Comparison of ENCODE assay signal across 1 cellular context in the genomic region with DNA sequence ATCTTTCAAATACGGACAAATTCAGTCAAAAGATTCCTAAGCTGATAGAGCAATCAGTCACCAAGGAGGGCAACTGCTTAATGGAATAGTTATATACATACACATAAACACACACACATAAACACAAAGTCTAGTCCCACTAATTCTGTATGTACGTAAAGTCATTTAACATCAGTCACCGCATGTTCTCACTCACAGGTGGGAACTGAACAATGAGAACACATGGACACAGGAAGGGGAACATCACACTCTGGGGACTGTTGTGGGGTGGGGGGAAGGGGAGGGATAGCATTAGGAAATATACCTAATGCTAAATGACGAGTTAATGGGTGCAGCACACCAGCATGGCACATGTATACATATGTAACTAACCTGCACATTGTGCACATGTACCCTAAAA.
TF ChIP-seq lines count a peak whose summit lies in the region.

No MANE protein-coding gene starts in this region.

TF ChIP-seq in HEK293, 187 proteins besides CTCF, POLR2A, EP300 and RAD21:
- TF ChIP-seq ZNF18 (tag by site-specific recombination; IDR thresholded peaks at IDR 0.05), result peak; percentile 83
